In genomic region chr5:132677191-132677590, GRCh38 we compare ENCODE assay signal across 9 cellular contexts. TPM values are rescaled to one million over a fixed set of nuclear protein-coding genes. Genes with fewer than 3 reads are reported as not detected.
DNase-seq lines count a peak whose midpoint lies in the region; ATAC-seq and TF ChIP-seq lines count a peak whose summit lies in the region.
"Had no signal": no experiment of that assay in that cellular context is flagged by ENCODE, and none has a peak within 500 bp of the region (broad histone marks: within the 10 kb centered on the region; RNA-seq: fewer than 3 reads in every experiment).

No MANE protein-coding gene starts in this region.

- CTCF ChIA-PET in activated CD8-positive, alpha-beta T cell treated with anti-CD3 and anti-CD28 coated beads for 36 hours (lab: Charles Lee), result interaction anchor here (0.6 to 1.5 kb wide), 2 partner anchors 16 to 32 kb away, joined by 3 read pairs; no protein-coding TSS in a partner anchor

- POLR2A ChIA-PET in activated CD8-positive, alpha-beta T cell treated with anti-CD3 and anti-CD28 coated beads for 36 hours (lab: Charles Lee), result no interaction called here

- H3K27me3 Mint-ChIP-seq in activated CD8-positive, alpha-beta T cell treated with anti-CD3 and anti-CD28 coated beads for 36 hours, result no peaks in the 10 kb centered on the region

- peaks cover 5% of the 10 kb centered on the region for H3K27me3 ChIP-seq in adipocyte (replicated peaks; ENCODE audit: control insufficient read depth, insufficient read depth, low read length)
- no peaks in the 10 kb centered on the region for H3K27me3 ChIP-seq in thyroid gland

- ATAC-seq in activated CD8-positive, alpha-beta T cell treated with anti-CD3 and anti-CD28 coated beads for 36 hours, result no peak
- no peak for ATAC-seq in HG02981 (IDR thresholded peaks at IDR 0.05; ENCODE audit: unreplicated experiment)
- ATAC-seq in HG03520 (IDR thresholded peaks at IDR 0.05; ENCODE audit: unreplicated experiment), result no peak
- no peak for ATAC-seq in GM18858 (IDR thresholded peaks at IDR 0.05; ENCODE audit: unreplicated experiment)

- peak in 1 of 2 donors; percentile 23 for TF ChIP-seq POLR2A in thyroid gland (IDR thresholded peaks at IDR 0.05)

- intact Hi-C loops in thyroid gland (cut with DNase I), result no loop called here
- intact Hi-C loops in activated CD8-positive, alpha-beta T cell treated with anti-CD3 and anti-CD28 coated beads for 36 hours (cut with micrococcal nuclease), result no loop called here

- no peak overlapping the region for H3K4me3 ChIP-seq in HFF-Myc (replicated peaks; ENCODE audit: low read depth, low read length)
- no peak overlapping the region for H3K4me3 ChIP-seq in adipocyte (ENCODE audit: low read length)
- H3K4me3 ChIP-seq in thyroid gland (replicated peaks in 1 of 3), result no peak overlapping the region

- DNase-seq in HFF-Myc (ENCODE audit: extremely low read depth, low read depth) (peak; percentile 71), adipocyte (ENCODE audit: low read depth) (peak; percentile 91), hepatic stellate cell (ENCODE audit: low spot score) (peak; percentile 98), thyroid gland (peak; percentile 68 to 76)
- no peak for DNase-seq in activated CD8-positive, alpha-beta T cell treated with anti-CD3 and anti-CD28 coated beads for 36 hours
- DNase-seq: occipital lobe had no signal

- TF ChIP-seq CTCF in HFF-Myc (IDR thresholded peaks at IDR 0.05; ENCODE audit: low read depth, low read length, missing control alignments), result peak; percentile 60
- TF ChIP-seq CTCF in thyroid gland (IDR thresholded peaks at IDR 0.05), result no peak
- no peak for TF ChIP-seq CTCF in activated CD8-positive, alpha-beta T cell treated with anti-CD3 and anti-CD28 coated beads for 36 hours (IDR thresholded peaks at IDR 0.05)

- peaks cover 29% of the 10 kb centered on the region for H3K4me1 ChIP-seq in adipocyte (ENCODE audit: control insufficient read depth, insufficient read depth, low read length)
- H3K4me1 ChIP-seq in thyroid gland, result peaks cover 10 to 20% of the 10 kb centered on the region in 2 donors

- H3K9ac ChIP-seq in adipocyte (ENCODE audit: low read length), result no peak overlapping the region

- no peaks in the 10 kb centered on the region for H3K9me3 ChIP-seq in adipocyte (ENCODE audit: control insufficient read depth, low read length)
- H3K9me3 ChIP-seq in thyroid gland, result no peaks in the 10 kb centered on the region

- H3K27ac Mint-ChIP-seq in activated CD8-positive, alpha-beta T cell treated with anti-CD3 and anti-CD28 coated beads for 36 hours, result no peak overlapping the region

- H3K9me3 Mint-ChIP-seq in activated CD8-positive, alpha-beta T cell treated with anti-CD3 and anti-CD28 coated beads for 36 hours, result no peaks in the 10 kb centered on the region

- H3K36me3 Mint-ChIP-seq in activated CD8-positive, alpha-beta T cell treated with anti-CD3 and anti-CD28 coated beads for 36 hours (ENCODE audit: low read depth), result no peaks in the 10 kb centered on the region

- H3K36me3 ChIP-seq in adipocyte (ENCODE audit: control insufficient read depth, insufficient read depth, low read length, severe bottlenecking), result no peaks in the 10 kb centered on the region
- H3K36me3 ChIP-seq in thyroid gland, result no peaks in the 10 kb centered on the region

- no peak overlapping the region for H3K4me3 Mint-ChIP-seq in activated CD8-positive, alpha-beta T cell treated with anti-CD3 and anti-CD28 coated beads for 36 hours

- H3K27ac ChIP-seq in thyroid gland, result peak overlapping the region in 1 of 3 donors; percentile 15

- peaks cover 28% of the 10 kb centered on the region for H3K4me1 Mint-ChIP-seq in activated CD8-positive, alpha-beta T cell treated with anti-CD3 and anti-CD28 coated beads for 36 hours (ENCODE audit: low read depth)

- WGBS in thyroid gland, 2 donors, result 42 to 52% methylated on average over 7 of the region's 7 CpGs

RNA-seq across cellular contexts. Expression of gene IL4, which starts 3.4 kb away (rescaled TPM):
- not detected for total RNA-seq in thyroid gland
- total RNA-seq in activated CD8-positive, alpha-beta T cell treated with anti-CD3 and anti-CD28 coated beads for 36 hours, result 1 to 10 TPM in 1 of 2 experiments, under 1 TPM in 1; 0.72 to 1.4 TPM
- total RNA-seq: occipital lobe had no signal

RNA-seq across cellular contexts. Expression of gene IL13, which starts 19.2 kb away (rescaled TPM):
- not detected for total RNA-seq in thyroid gland
- 1 to 10 TPM; 4.8 to 6.5 TPM for total RNA-seq in activated CD8-positive, alpha-beta T cell treated with anti-CD3 and anti-CD28 coated beads for 36 hours
- total RNA-seq: occipital lobe had no signal

Comparison
In these comparisons a context has a peak if more than half of its experiments do, and no peak if none do; other contexts are left out.
1. RNA of gene IL13, which starts 19.2 kb away (total RNA-seq): 4.8 to 6.5 TPM in activated CD8-positive, alpha-beta T cell treated with anti-CD3 and anti-CD28 coated beads for 36 hours; not detected in thyroid gland; every median in the first group is over 4 times any median in the second.